ENCODE assay signal across 17 cellular contexts in genomic region chr5:153404747-153405146, GRCh38.
"Had no signal": no experiment of that assay in that cellular context is flagged by ENCODE, and none has a peak within 500 bp of the region (broad histone marks: within the 10 kb centered on the region; RNA-seq: fewer than 3 reads in every experiment).

No MANE protein-coding gene starts in this region.

- H3K4me2 ChIP-seq: smooth muscle cell had no signal

- H3K27ac ChIP-seq: epithelial cell of prostate, foreskin keratinocyte, left ventricle myocardium inferior, pancreas, upper lobe of right lung had no signal

- H3K4me1 ChIP-seq: left ventricle myocardium inferior, pancreas, upper lobe of right lung had no signal

- H3K36me3 ChIP-seq: left ventricle myocardium inferior, pancreas, upper lobe of right lung had no signal

- H3K27me3 ChIP-seq: foreskin keratinocyte, pancreas, upper lobe of right lung had no signal

- DNase-seq: activated CD4-positive, alpha-beta T cell treated with anti-CD3 and anti-CD28 coated beads, Interleukin-2, amount 10 ng/mL, durations not matched to agents 7 days and 5 days; activated CD8-positive, alpha-beta T cell treated with anti-CD3 and anti-CD28 coated beads, Interleukin-2, amount 10 ng/mL, durations not matched to agents 7 days and 5 days; activated naive CD4-positive, alpha-beta T cell treated with Interleukin-2 at 50 U/mL for 16 hours; activated naive CD8-positive, alpha-beta T cell treated with anti-CD3 and anti-CD28 coated beads, Interleukin-2, amount 10 ng/mL, durations not matched to agents 7 days and 5 days; activated T-cell treated with anti-CD3 and anti-CD28 coated beads, Interleukin-2, amount 50 U/mL, for 24 hours; amygdala; dermis blood vessel endothelial cell; foreskin keratinocyte; hippocampal formation; kidney; left ventricle myocardium inferior; mammary epithelial cell; stimulated activated CD4-positive, alpha-beta T cell treated with anti-CD3 and anti-CD28 coated beads, Interleukin-4, amount 100 ng/mL, for 24 hours; upper lobe of right lung had no signal

- H3K4me3 ChIP-seq: left ventricle myocardium inferior, pancreas, smooth muscle cell, upper lobe of right lung had no signal

- H3K9me3 ChIP-seq: left ventricle myocardium inferior, pancreas, upper lobe of right lung had no signal
